ENCODE assay signal across 12 cellular contexts in the genomic region with DNA sequence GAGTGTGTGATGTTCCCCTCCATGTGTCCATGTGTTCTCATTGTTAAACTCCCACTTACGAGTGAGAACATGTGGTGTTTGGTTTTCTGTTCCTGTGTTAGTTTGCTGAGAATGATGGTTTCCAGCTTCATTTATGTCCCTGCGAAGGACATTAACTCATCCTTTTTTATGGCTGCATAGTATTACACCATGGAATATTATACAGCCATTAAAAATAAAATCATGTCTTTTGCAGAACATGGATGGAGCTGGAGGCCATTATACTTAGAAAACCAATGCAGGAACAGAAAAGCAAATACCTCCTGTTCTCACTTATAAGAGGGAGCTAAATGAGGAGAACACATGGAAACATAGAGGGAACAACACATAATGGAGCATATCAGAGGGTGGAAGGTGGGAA. TPM values are rescaled to one million over a fixed set of nuclear protein-coding genes. Genes with fewer than 3 reads are reported as not detected.
"Had no signal": no experiment of that assay in that cellular context is flagged by ENCODE, and none has a peak within 500 bp of the region (broad histone marks: within the 10 kb centered on the region; RNA-seq: fewer than 3 reads in every experiment).

No MANE protein-coding gene starts in this region.

RNA-seq across cellular contexts. Expression of gene AGTR2, which starts 46.5 kb away (rescaled TPM):
- total RNA-seq: subcutaneous adipose tissue, suprapubic skin, temporal lobe, testis, thoracic aorta, thyroid gland, tibial nerve, transverse colon, ureter, vagina had no signal
- polyA plus RNA-seq: stomach, urinary bladder had no signal
